Comparison of ENCODE assay signal across 7 cellular contexts in the genomic region with DNA sequence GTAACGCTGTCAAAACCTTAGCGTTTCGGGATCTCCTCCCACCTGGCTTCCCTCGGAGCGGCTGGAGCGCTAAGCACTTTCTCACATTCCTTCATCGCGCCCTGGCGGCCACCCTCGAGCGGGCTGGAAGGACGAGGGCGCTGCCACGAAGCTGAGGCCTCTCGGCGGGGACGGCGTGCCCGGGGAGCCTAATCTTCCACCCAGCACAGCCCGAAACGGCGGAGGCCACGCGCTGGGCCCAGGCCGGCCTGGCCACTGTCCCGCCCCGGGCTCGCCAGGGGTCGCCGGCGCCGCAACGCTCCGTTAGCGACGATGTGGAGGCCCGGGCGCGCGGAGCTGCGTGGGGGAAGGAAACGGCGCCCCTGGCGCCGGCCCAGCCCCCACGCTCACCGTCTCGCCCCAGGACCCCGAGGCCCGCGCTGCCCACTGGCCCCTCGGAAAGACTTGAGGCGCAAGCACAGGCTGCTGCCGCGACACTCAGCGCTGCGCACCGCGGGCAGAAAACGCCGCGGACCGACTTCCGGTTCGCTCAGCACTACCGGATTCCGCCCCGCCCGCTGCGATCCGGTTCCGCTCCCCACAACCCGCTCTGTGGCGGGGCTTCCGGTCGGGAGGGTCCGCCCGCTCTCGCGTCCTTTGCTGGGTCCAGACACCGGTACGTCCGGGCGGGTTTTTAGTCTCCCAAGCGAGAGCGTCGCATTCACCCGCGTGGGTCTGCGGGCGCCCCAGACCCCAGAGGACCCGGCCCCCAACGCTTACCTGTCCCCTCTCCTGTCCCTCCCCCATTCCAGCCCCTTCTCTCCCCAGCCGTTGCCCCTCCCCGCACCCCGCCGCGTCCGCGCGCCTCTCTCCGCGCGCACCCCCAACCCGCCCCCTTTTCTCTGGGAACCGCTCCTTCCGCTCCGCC.
A peak's percentile ranks its signal among the peaks of the same experiment; 100 is the strongest.
DNase-seq lines count a peak whose midpoint lies in the region; ATAC-seq, FAIRE-seq and TF ChIP-seq lines count a peak whose summit lies in the region.

A gene with protein sequence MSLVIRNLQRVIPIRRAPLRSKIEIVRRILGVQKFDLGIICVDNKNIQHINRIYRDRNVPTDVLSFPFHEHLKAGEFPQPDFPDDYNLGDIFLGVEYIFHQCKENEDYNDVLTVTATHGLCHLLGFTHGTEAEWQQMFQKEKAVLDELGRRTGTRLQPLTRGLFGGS (plus strand): TSS at position 582 of the 907 bp plus-strand sequence. CDS start 572 bp downstream, outside the sequence.

- peak; percentile 74 for ATAC-seq in HG02973 (IDR thresholded peaks at IDR 0.05; ENCODE audit: unreplicated experiment)

- TF ChIP-seq CTCF in retinal pigment epithelial cell (conservative IDR thresholded peaks at IDR 0.05; ENCODE audit: low read depth, low read length): peak; percentile 41

- H3K4me3 ChIP-seq in retinal pigment epithelial cell (ENCODE audit: low read length): peak within 1 kb of the TSS; percentile 59

- peak; percentile 79 for FAIRE-seq in GM18507 (lab: Jason Lieb, UNC)

- peak; percentile 92 for DNase-seq in GM18507 (ENCODE audit: extremely low spot score, insufficient read length, low read depth)
- DNase-seq in NCI-H2029 (lab: John Stamatoyannopoulos, UW): peak; percentile 81
- peak; percentile 43 for DNase-seq in T1000 (lab: John Stamatoyannopoulos, UW)
- peak; percentile 97 for DNase-seq in astrocyte of the hippocampus (ENCODE audit: low read depth, low spot score)
- DNase-seq in hippocampal formation (lab: John Stamatoyannopoulos, UW): peak; percentile 82 to 84
- peak; percentile 72 for DNase-seq in retinal pigment epithelial cell (ENCODE audit: low read depth)

Comparison
In these comparisons a context has a peak if more than half of its experiments do, and no peak if none do; other contexts are left out.
1. Peak in every context shown above with its lines: DNase-seq, ATAC-seq and H3K4me3 ChIP-seq.
2. DNase-seq: peak in every context shown above with its lines; median percentile 97 in astrocyte of the hippocampus; 92 in GM18507; 83 in hippocampal formation; 81 in NCI-H2029; 72 in retinal pigment epithelial cell; 43 in T1000.